ENCODE assay signal across 9 cellular contexts in the genomic region with DNA sequence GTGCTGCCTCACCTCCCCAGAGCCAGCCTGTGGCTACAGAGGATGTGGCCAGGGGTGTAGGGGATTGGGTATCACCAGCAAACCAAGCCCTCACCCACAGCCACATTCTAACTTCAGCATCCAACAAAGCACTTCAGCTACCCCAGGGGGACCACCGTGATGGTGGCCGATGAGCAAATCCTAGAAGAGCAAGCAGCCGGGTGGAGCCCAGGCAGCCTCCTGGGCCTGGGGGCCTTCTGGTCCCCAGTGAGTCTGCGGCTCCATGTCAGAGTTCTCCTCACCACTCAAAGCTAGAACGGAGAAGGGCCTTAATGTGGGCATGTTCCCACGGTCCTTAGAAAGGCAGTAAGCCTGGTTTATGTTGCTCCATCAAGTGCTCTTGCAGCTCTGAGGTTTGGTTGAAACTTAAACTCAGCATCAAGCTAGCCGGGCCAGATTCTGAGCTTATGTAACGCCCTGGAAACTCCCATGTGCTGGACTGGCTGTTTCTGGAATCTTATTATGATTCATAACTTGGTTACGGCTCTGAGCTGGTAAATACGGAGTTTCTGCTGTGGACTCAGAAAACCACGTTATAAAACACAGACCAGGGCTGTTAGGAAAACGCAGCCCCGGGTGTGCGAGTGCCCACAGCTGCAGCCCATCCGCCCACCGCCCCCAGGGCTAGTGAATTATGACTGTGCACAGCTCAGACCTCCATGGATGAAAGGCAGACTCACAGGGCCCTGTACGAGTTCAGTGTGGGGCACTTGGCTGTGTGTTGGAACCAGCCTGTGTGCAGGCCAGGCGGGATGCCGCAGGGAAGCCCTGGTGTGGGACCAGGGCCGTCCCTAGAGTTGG.
DNase-seq lines count a peak whose midpoint lies in the region; ATAC-seq and TF ChIP-seq lines count a peak whose summit lies in the region.
"Had no signal": no experiment of that assay in that cellular context is flagged by ENCODE, and none has a peak within 500 bp of the region (broad histone marks: within the 10 kb centered on the region; RNA-seq: fewer than 3 reads in every experiment).

No MANE protein-coding gene starts in this region.

- peaks cover 27% of the 10 kb centered on the region for H3K4me1 Mint-ChIP-seq in endodermal cell

- H3K9ac ChIP-seq in adipocyte (ENCODE audit: low read length), result peak overlapping the region; percentile 61
- no peak overlapping the region for H3K9ac ChIP-seq in endodermal cell (ENCODE audit: extremely low read depth, low read length, poor library complexity, severe bottlenecking)

- H3K9me3 ChIP-seq in adipocyte (ENCODE audit: control insufficient read depth, low read length) (peaks cover 4% of the 10 kb centered on the region), left lung (no peaks in the 10 kb centered on the region), uterus (no peaks in the 10 kb centered on the region), endodermal cell (ENCODE audit: control insufficient read depth, low read length) (no peaks in the 10 kb centered on the region)

- intact Hi-C loops in left lung (cut with DNase I) (loop anchor here in 1 of 2 donors (5.0 kb wide), 1 partner anchor 387 kb away; a partner anchor contains a TSS), uterus (cut with DNase I; ENCODE audit: low total_unique reads) (loop anchor here (5.0 kb wide), 1 partner anchor 387 kb away; a partner anchor contains a TSS)

- WGBS in endodermal cell (ENCODE audit: insufficient coverage in 1 of 2, insufficient read length in 1 of 2), 2 experiments, result 93% methylated on average over 16 to 20 of the region's 20 CpGs

- H3K27me3 ChIP-seq in adipocyte (replicated peaks; ENCODE audit: control insufficient read depth, insufficient read depth, low read length), result no peaks in the 10 kb centered on the region
- no peaks in the 10 kb centered on the region for H3K27me3 ChIP-seq in left lung
- no peaks in the 10 kb centered on the region for H3K27me3 ChIP-seq in uterus
- H3K27me3 ChIP-seq in endodermal cell (ENCODE audit: control insufficient read depth, insufficient read depth, low read length, poor library complexity, severe bottlenecking), result no peaks in the 10 kb centered on the region

- H3K9me3 Mint-ChIP-seq in endodermal cell, result no peaks in the 10 kb centered on the region

- ATAC-seq in HG03095 (IDR thresholded peaks at IDR 0.05; ENCODE audit: unreplicated experiment) (peak; percentile 68), left lung (peak; percentile 62)

- peaks cover 2% of the 10 kb centered on the region for H3K27me3 Mint-ChIP-seq in endodermal cell (ENCODE audit: insufficient read depth)
- H3K27me3 Mint-ChIP-seq: activated naive CD8-positive, alpha-beta T cell had no signal

- no peak for TF ChIP-seq CTCF in left lung (IDR thresholded peaks at IDR 0.05)
- TF ChIP-seq CTCF in uterus (IDR thresholded peaks at IDR 0.05), result no peak
- TF ChIP-seq CTCF in endodermal cell (conservative IDR thresholded peaks at IDR 0.05), result no peak

- H3K27ac ChIP-seq in left lung, result peak overlapping the region; percentile 40 to 68
- peak overlapping the region; percentile 82 to 83 for H3K27ac ChIP-seq in uterus
- no peak overlapping the region for H3K27ac ChIP-seq in endodermal cell (ENCODE audit: low read depth, low read length)

- DNase-seq in stimulated activated CD4-positive, alpha-beta T cell treated with anti-CD3 and anti-CD28 coated beads, TNF-alpha, amount 100 ng/mL, for 48 hours (ENCODE audit: low read depth in 3 of 3), result peak in 2 of 3 donors; percentile 5 to 11
- DNase-seq in stimulated activated CD4-positive, alpha-beta T cell treated with anti-CD3 and anti-CD28 coated beads, Interleukin-4, amount 100 ng/mL, for 4 hours, result no peak
- DNase-seq in adipocyte (ENCODE audit: low read depth) (peak; percentile 91), left lung (no peak), uterus (peak; percentile 69 to 72), NCI-H526 treated with DMSO at 0.1 percent for 48 hours (lab: John Stamatoyannopoulos, UW) (no peak), endodermal cell (no peak)

- H3K4me1 ChIP-seq in adipocyte (ENCODE audit: control insufficient read depth, insufficient read depth, low read length), result peaks cover 14% of the 10 kb centered on the region
- H3K4me1 ChIP-seq in left lung, result no peaks in the 10 kb centered on the region
- peaks cover 0 to 5% of the 10 kb centered on the region in 2 donors for H3K4me1 ChIP-seq in uterus
- peaks cover 6% of the 10 kb centered on the region for H3K4me1 ChIP-seq in endodermal cell (ENCODE audit: control insufficient read depth, insufficient read depth, low read length)

- no peak overlapping the region for H3K27ac Mint-ChIP-seq in endodermal cell
- H3K27ac Mint-ChIP-seq: activated naive CD8-positive, alpha-beta T cell had no signal

- no peak for TF ChIP-seq POLR2A in uterus (IDR thresholded peaks at IDR 0.05)

- H3K4me3 ChIP-seq in adipocyte (ENCODE audit: low read length), result peak overlapping the region; percentile 39
- H3K4me3 ChIP-seq in left lung, result no peak overlapping the region
- H3K4me3 ChIP-seq in uterus, result no peak overlapping the region
- H3K4me3 ChIP-seq in endodermal cell (ENCODE audit: low read length), result no peak overlapping the region

- no peak overlapping the region for H3K4me3 Mint-ChIP-seq in endodermal cell
- H3K4me3 Mint-ChIP-seq: activated naive CD8-positive, alpha-beta T cell had no signal

- no peaks in the 10 kb centered on the region for H3K36me3 Mint-ChIP-seq in endodermal cell (ENCODE audit: low read depth)
- H3K36me3 Mint-ChIP-seq: activated naive CD8-positive, alpha-beta T cell had no signal

- H3K36me3 ChIP-seq in adipocyte (ENCODE audit: control insufficient read depth, insufficient read depth, low read length, severe bottlenecking) (no peaks in the 10 kb centered on the region), left lung (no peaks in the 10 kb centered on the region), uterus (no peaks in the 10 kb centered on the region), endodermal cell (ENCODE audit: control insufficient read depth, insufficient read depth, low read length) (no peaks in the 10 kb centered on the region)

Comparison
In these comparisons a context has a peak if more than half of its experiments do, and no peak if none do; other contexts are left out.
1. DNase-seq: peak in stimulated activated CD4-positive, alpha-beta T cell treated with anti-CD3 and anti-CD28 coated beads, TNF-alpha, amount 100 ng/mL, for 48 hours (2 of 3), adipocyte (single experiment) and uterus (2 of 2); none in stimulated activated CD4-positive, alpha-beta T cell treated with anti-CD3 and anti-CD28 coated beads, Interleukin-4, amount 100 ng/mL, for 4 hours (0 of 2), left lung (0 of 2), NCI-H526 treated with DMSO at 0.1 percent for 48 hours (single experiment) and endodermal cell (single experiment).